Comparison of ENCODE assay signal across 23 cellular contexts in genomic region chr16:85678016-85678415, GRCh38. TPM values are rescaled to one million over a fixed set of nuclear protein-coding genes. Genes with fewer than 3 reads are reported as not detected.
DNase-seq lines count a peak whose midpoint lies in the region; ATAC-seq, FAIRE-seq and TF ChIP-seq lines count a peak whose summit lies in the region.
"Had no signal": no experiment of that assay in that cellular context is flagged by ENCODE, and none has a peak within 500 bp of the region (broad histone marks: within the 10 kb centered on the region; RNA-seq: fewer than 3 reads in every experiment).

No MANE protein-coding gene starts in this region.

- no peak overlapping the region for H2BK5ac ChIP-seq in neuronal stem cell (ENCODE audit: low read length)

- CTCF ChIA-PET in GM12878 (lab: Yijun Ruan, JAX), result interaction anchor here (0.6 to 1.4 kb wide), 3 partner anchors 40 to 339 kb away, joined by 3 to 4 read pairs (median 3); no protein-coding TSS in a partner anchor

- H3K9me3 Mint-ChIP-seq in GM23338, result no peaks in the 10 kb centered on the region
- no peaks in the 10 kb centered on the region for H3K9me3 Mint-ChIP-seq in activated T-cell treated with anti-CD3 and anti-CD28 coated beads, Interleukin-2, amount 50 U/mL, for 24 hours
- H3K9me3 Mint-ChIP-seq: CD4-positive, CD25-positive, alpha-beta regulatory T cell; T-cell had no signal

- no peaks in the 10 kb centered on the region for H3K27me3 ChIP-seq in GM23338 (ENCODE audit: insufficient read depth)
- H3K27me3 ChIP-seq in GM12878 (replicated peaks in 1 of 2; ENCODE audit: control insufficient read depth in 2 of 2, insufficient read depth in 2 of 2, low read length in 1 of 2), result no peaks in the 10 kb centered on the region
- no peaks in the 10 kb centered on the region for H3K27me3 ChIP-seq in neuronal stem cell (ENCODE audit: control insufficient read depth in 3 of 3, insufficient read depth in 3 of 3, low read depth in 1 of 3, low read length in 3 of 3)
- H3K27me3 ChIP-seq: MG63, SJCRH30 had no signal

- ATAC-seq in GM23338 (no peak), GM12878 (no peak)
- ATAC-seq: Panc1, T-cell had no signal

- no peak overlapping the region for H2BK12ac ChIP-seq in neuronal stem cell (ENCODE audit: low read length)

- DNase-seq in GM23338 (ENCODE audit: low spot score) (no peak), GM12878 (ENCODE audit: low read depth, low spot score) (no peak), neuronal stem cell (ENCODE audit: low spot score) (no peak), NCI-H146 treated with DMSO at 0.1 percent for 48 hours (lab: John Stamatoyannopoulos, UW; ENCODE audit: unreplicated experiment) (no peak)
- DNase-seq in central memory CD4-positive, alpha-beta T cell, result no peak
- DNase-seq in activated T-cell treated with anti-CD3 and anti-CD28 coated beads, Interleukin-2, amount 50 U/mL, for 24 hours, result no peak
- DNase-seq: CD4-positive, CD25-positive, alpha-beta regulatory T cell; COR-L47; DMS 273 treated with DMSO at 0.1 percent for 48 hours; DND-41; GOT3; Kasumi-1; MG63; NCI-H1048; NCI-H1417 treated with DMSO at 0.1 percent for 48 hours; NCI-H187 treated with DMSO at 0.1 percent for 48 hours; NCI-H2107; NCI-H446 treated with DMSO at 0.1 percent for 48 hours; SJCRH30; T-cell had no signal

- H3K4me3 Mint-ChIP-seq in GM23338, result no peak overlapping the region
- H3K4me3 Mint-ChIP-seq in activated T-cell treated with anti-CD3 and anti-CD28 coated beads, Interleukin-2, amount 50 U/mL, for 24 hours, result no peak overlapping the region
- H3K4me3 Mint-ChIP-seq: CD4-positive, CD25-positive, alpha-beta regulatory T cell; T-cell had no signal

- H3K79me1 ChIP-seq in neuronal stem cell (ENCODE audit: low read depth, low read length), result peaks cover 3% of the 10 kb centered on the region

- H3K27ac ChIP-seq in 22Rv1, result 0 out of 2 replicates have a peak overlapping the region, but pooled peaks have one; percentile 12
- H3K27ac ChIP-seq in GM23338 (ENCODE audit: low read depth), result peak overlapping the region; percentile 52; the same call in 1 of the 2 replicates
- H3K27ac ChIP-seq in GM12878 (ENCODE audit: control insufficient read depth, insufficient read depth), result no peak overlapping the region
- no peak overlapping the region for H3K27ac ChIP-seq in neuronal stem cell (replicated peaks; ENCODE audit: low read length)
- H3K27ac ChIP-seq: SJCRH30 had no signal

- no peaks in the 10 kb centered on the region for H3K4me1 ChIP-seq in GM23338 (ENCODE audit: insufficient read depth)
- peaks cover 21% of the 10 kb centered on the region for H3K4me1 ChIP-seq in GM12878 (ENCODE audit: control insufficient read depth, insufficient read depth, low read length)
- H3K4me1 ChIP-seq in neuronal stem cell (ENCODE audit: control insufficient read depth in 2 of 2, insufficient read depth in 1 of 2, low read depth in 1 of 2, low read length in 2 of 2), result peaks cover 0 to 3% of the 10 kb centered on the region in 2 donors
- H3K4me1 ChIP-seq: SJCRH30 had no signal

- TF ChIP-seq CTCF in 22Rv1 (IDR thresholded peaks at IDR 0.05) (no peak), GM23338 (conservative IDR thresholded peaks at IDR 0.05; ENCODE audit: low read depth in 2 of 2) (no peak), GM12878 (IDR thresholded peaks at IDR 0.05 in 2 of 3, conservative IDR thresholded peaks at IDR 0.05 in 1 of 3; ENCODE audit: control insufficient read depth in 2 of 3, extremely low read depth in 1 of 3, insufficient read depth in 1 of 3, low read depth in 3 of 3, low read length in 3 of 3) (no peak)

- TF ChIP-seq POLR2A in GM12878 (IDR thresholded peaks at IDR 0.05; ENCODE audit: low read depth, low read length), result no peak

- H3K4me2 ChIP-seq in GM23338 (no peak overlapping the region), GM12878 (ENCODE audit: control insufficient read depth, insufficient read depth) (no peak overlapping the region), neuronal stem cell (ENCODE audit: insufficient read depth, low read length, poor library complexity, severe bottlenecking) (no peak overlapping the region)

- POLR2A ChIA-PET in GM12878 (lab: Charles Lee), result no interaction called here

- H3K18ac ChIP-seq in neuronal stem cell (ENCODE audit: low read length), result no peak overlapping the region

- TF ChIP-seq EP300 in GM12878 (IDR thresholded peaks at IDR 0.05; ENCODE audit: borderline replicate concordance in 1 of 2, control insufficient read depth in 1 of 2, low read depth in 2 of 2, low read length in 2 of 2), result no peak

- H4K20me1 ChIP-seq in GM23338 (replicated peaks; ENCODE audit: insufficient read depth), result peaks cover 33% of the 10 kb centered on the region
- H4K20me1 ChIP-seq in GM12878 (ENCODE audit: control insufficient read depth, insufficient read depth), result peaks cover 2% of the 10 kb centered on the region; the same call in 1 of the 2 replicates

- peak overlapping the region; percentile 8 for H3K23ac ChIP-seq in neuronal stem cell (ENCODE audit: low read depth, low read length, poor library complexity)

- H3K27me3 Mint-ChIP-seq in GM23338 (ENCODE audit: insufficient read depth, low read depth, poor library complexity), result peaks cover 9% of the 10 kb centered on the region
- no peaks in the 10 kb centered on the region for H3K27me3 Mint-ChIP-seq in activated T-cell treated with anti-CD3 and anti-CD28 coated beads, Interleukin-2, amount 50 U/mL, for 24 hours
- H3K27me3 Mint-ChIP-seq: CD4-positive, CD25-positive, alpha-beta regulatory T cell; T-cell had no signal

- intact Hi-C loops in GM12878 (cut with micrococcal nuclease; ENCODE audit: unreplicated experiment), result loop anchor here (5.0 kb wide), 1 partner anchor 39 kb away; no protein-coding TSS in a partner anchor

- H2BK15ac ChIP-seq in neuronal stem cell (ENCODE audit: low read length), result no peak overlapping the region

- no peak overlapping the region for H3K27ac Mint-ChIP-seq in GM23338
- no peak overlapping the region for H3K27ac Mint-ChIP-seq in activated T-cell treated with anti-CD3 and anti-CD28 coated beads, Interleukin-2, amount 50 U/mL, for 24 hours
- H3K27ac Mint-ChIP-seq: CD4-positive, CD25-positive, alpha-beta regulatory T cell had no signal

- H4K91ac ChIP-seq in neuronal stem cell (ENCODE audit: low read depth, low read length, poor library complexity), result no peak overlapping the region

- no peaks in the 10 kb centered on the region for H3K9me3 ChIP-seq in GM12878 (replicated peaks; ENCODE audit: control insufficient read depth, insufficient read depth, low read length)
- no peaks in the 10 kb centered on the region for H3K9me3 ChIP-seq in neuronal stem cell (replicated peaks in 1 of 2; ENCODE audit: control insufficient read depth in 2 of 2, insufficient read depth in 1 of 2, low read depth in 1 of 2, low read length in 2 of 2)
- H3K9me3 ChIP-seq: MG63, SJCRH30 had no signal

- H3K4ac ChIP-seq in neuronal stem cell (ENCODE audit: low read length), result no peak overlapping the region

- peaks cover 4% of the 10 kb centered on the region; the same call in 1 of the 3 replicates for H3K4me1 Mint-ChIP-seq in GM23338
- H3K4me1 Mint-ChIP-seq in activated T-cell treated with anti-CD3 and anti-CD28 coated beads, Interleukin-2, amount 50 U/mL, for 24 hours (ENCODE audit: low read depth), result peaks cover 21% of the 10 kb centered on the region

- H3K4me3 ChIP-seq in GM23338 (no peak overlapping the region), GM12878 (no peak overlapping the region), neuronal stem cell (ENCODE audit: low read length in 2 of 2) (no peak overlapping the region)
- H3K4me3 ChIP-seq: MG63, SJCRH30 had no signal

- SMC1A ChIA-PET in GM12878 (lab: Charles Lee; ENCODE audit: uncharacterized antibody, unreplicated experiment), result interaction anchor here (1.0 kb wide), 1 partner anchor 15 kb away, joined by 3 read pairs; no protein-coding TSS in a partner anchor

- no peak for FAIRE-seq in GM12878 (lab: Jason Lieb, UNC)
- FAIRE-seq: GM12891 had no signal

- H3K79me2 ChIP-seq in GM23338 (replicated peaks; ENCODE audit: insufficient read depth) (no peaks in the 10 kb centered on the region), GM12878 (ENCODE audit: control insufficient read depth, insufficient read depth, low read length) (no peaks in the 10 kb centered on the region; the same call in none of the 2 replicates)

- H3K9ac ChIP-seq in GM12878 (ENCODE audit: control insufficient read depth, insufficient read depth, low read length) (no peak overlapping the region), neuronal stem cell (ENCODE audit: low read depth, low read length, poor library complexity) (no peak overlapping the region)

- 83% methylated on average over 8 of the region's 8 CpGs for WGBS in GM12878 (ENCODE audit: insufficient coverage, insufficient replicate concordance, low lambda C conversion rate, missing lambda C conversion rate)
- WGBS in neuronal stem cell (ENCODE audit: extremely low coverage in 2 of 2, insufficient read length in 2 of 2, insufficient replicate concordance in 1 of 2), 2 donors, result no CpG with 5 or more reads among the region's 8 CpGs

- no peak overlapping the region for H3K14ac ChIP-seq in neuronal stem cell (ENCODE audit: low read length)

- no peak overlapping the region for H2AK5ac ChIP-seq in neuronal stem cell (ENCODE audit: low read depth, low read length)

- RAD21 ChIA-PET in GM12878 (lab: Charles Lee; ENCODE audit: unreplicated experiment), result interaction anchor here (1.9 kb wide), 1 partner anchor 8 kb away, joined by 6 read pairs; no protein-coding TSS in a partner anchor

- H3F3A ChIP-seq in GM23338 (replicated peaks; ENCODE audit: low read depth), result peaks cover 8% of the 10 kb centered on the region

- H3K36me3 Mint-ChIP-seq in GM23338 (ENCODE audit: low read depth), result peaks cover 83% of the 10 kb centered on the region
- peaks cover 95% of the 10 kb centered on the region for H3K36me3 Mint-ChIP-seq in activated T-cell treated with anti-CD3 and anti-CD28 coated beads, Interleukin-2, amount 50 U/mL, for 24 hours (ENCODE audit: low read depth)

- no peak overlapping the region for H4K8ac ChIP-seq in neuronal stem cell (ENCODE audit: low read depth, low read length)

- TF ChIP-seq RAD21 in GM12878 (IDR thresholded peaks at IDR 0.05; ENCODE audit: insufficient read depth, low read depth, low read length), result no peak

- no peak overlapping the region for H2AFZ ChIP-seq in GM23338
- no peak overlapping the region for H2AFZ ChIP-seq in GM12878 (ENCODE audit: control insufficient read depth, low read depth, low read length)
- H2AFZ ChIP-seq in neuronal stem cell (ENCODE audit: low read length), result no peak overlapping the region

- TSS peak; percentile 48 for BruUV-seq in GM12878 (replicated peaks; lab: Mats Ljungman, UMichigan)

- H3K36me3 ChIP-seq in GM23338 (ENCODE audit: insufficient read depth) (peaks cover 29% of the 10 kb centered on the region), GM12878 (ENCODE audit: control insufficient read depth in 2 of 2, insufficient read depth in 2 of 2, low read length in 1 of 2) (peaks cover 31 to 40% of the 10 kb centered on the region in 2 experiments), neuronal stem cell (replicated peaks in 1 of 2; ENCODE audit: control insufficient read depth in 2 of 2, insufficient read depth in 2 of 2, low read length in 2 of 2) (peaks cover 52 to 100% of the 10 kb centered on the region in 2 donors)

- H3K9me2 ChIP-seq in GM23338 (ENCODE audit: insufficient read depth), result no peaks in the 10 kb centered on the region

- no peak overlapping the region for H2BK120ac ChIP-seq in neuronal stem cell (ENCODE audit: low read depth, low read length)

- in situ Hi-C loops in GM12878 (cut with MboI), result no loop called here

RNA-seq across cellular contexts. Expression of gene GINS2, which starts 10.7 kb away (rescaled TPM):
- 35.0 and 40.5 TPM in 2 replicates for total RNA-seq in GM23338 (2014; rRNA removed; shearing (Covaris generic))
- polyA plus RNA-seq in GM23338 (2016; fragmentation: Nextera tagmentation; extraction: Ambion mirVana) (42.0 and 44.4 TPM in 2 replicates), GM12878 (2011; rRNA removed) (52.8 and 68.5 TPM in 2 replicates), GM12878 (2014; fragmentation: Illumina TruSeq; extraction: Trizol) (48.8 and 55.5 TPM in 2 replicates), GM12878 (2014; fragmentation: Nextera tagmentation; extraction: Ambion mirVana) (10 to 100 TPM; 69.4 to 90.8 TPM), GM12878 (2014; rRNA removed) (41.4 and 45.2 TPM in 2 replicates), GM12878 (2016; fragmentation: Nextera tagmentation; extraction: Ambion mirVana) (10 to 100 TPM; 74.0 to 74.9 TPM)
- 18.0 and 20.1 TPM in 2 replicates for total RNA-seq in GM12878 (2013; cell fraction: nucleolus; rRNA removed)
- total RNA-seq in GM12878 (2014; rRNA removed) (42.7 and 46.4 TPM in 2 replicates), GM12878 (2014; rRNA removed; fragmentation: Illumina TruSeq; extraction: Trizol) (43.5 and 45.4 TPM in 2 replicates), GM12878 (2021) (61.2 and 67.9 TPM in 2 replicates)
- polyA plus RNA-seq in GM12878 (2011; ENCODE audit: low read depth), result 15.7 TPM
- polyA plus RNA-seq in GM12878 (2011; cell fraction: cytosol; rRNA removed), result 47.5 and 48.9 TPM in 2 replicates
- 25.6 and 26.6 TPM in 2 replicates for polyA plus RNA-seq in GM12878 (2011; cell fraction: nucleus; rRNA removed)
- polyA plus RNA-seq in GM12878 (2012), result 17.7 and 21.8 TPM in 2 replicates
- polyA minus RNA-seq in GM12878 (2011; rRNA and poly(A)+ RNA removed), result 22.9 and 26.8 TPM in 2 replicates
- 10.2 and 13.0 TPM in 2 replicates for polyA minus RNA-seq in GM12878 (2011; cell fraction: cytosol; rRNA and poly(A)+ RNA removed)
- 9.3 and 10.8 TPM in 2 replicates for polyA minus RNA-seq in GM12878 (2011; cell fraction: nucleus; rRNA and poly(A)+ RNA removed)
- polyA plus RNA-seq in neuronal stem cell (2013, experiment 1 of 2), result 32.2 TPM
- 33.2 TPM for polyA plus RNA-seq in neuronal stem cell (2013, experiment 2 of 2)

Comparison
In these comparisons a context has a peak if more than half of its experiments do, and no peak if none do; other contexts are left out.
1. H3K27ac ChIP-seq: peak in 22Rv1 (single experiment) and GM23338 (single experiment); none in GM12878 (single experiment) and neuronal stem cell (single experiment).